ENCODE assay signal across 11 cellular contexts in the genomic region with DNA sequence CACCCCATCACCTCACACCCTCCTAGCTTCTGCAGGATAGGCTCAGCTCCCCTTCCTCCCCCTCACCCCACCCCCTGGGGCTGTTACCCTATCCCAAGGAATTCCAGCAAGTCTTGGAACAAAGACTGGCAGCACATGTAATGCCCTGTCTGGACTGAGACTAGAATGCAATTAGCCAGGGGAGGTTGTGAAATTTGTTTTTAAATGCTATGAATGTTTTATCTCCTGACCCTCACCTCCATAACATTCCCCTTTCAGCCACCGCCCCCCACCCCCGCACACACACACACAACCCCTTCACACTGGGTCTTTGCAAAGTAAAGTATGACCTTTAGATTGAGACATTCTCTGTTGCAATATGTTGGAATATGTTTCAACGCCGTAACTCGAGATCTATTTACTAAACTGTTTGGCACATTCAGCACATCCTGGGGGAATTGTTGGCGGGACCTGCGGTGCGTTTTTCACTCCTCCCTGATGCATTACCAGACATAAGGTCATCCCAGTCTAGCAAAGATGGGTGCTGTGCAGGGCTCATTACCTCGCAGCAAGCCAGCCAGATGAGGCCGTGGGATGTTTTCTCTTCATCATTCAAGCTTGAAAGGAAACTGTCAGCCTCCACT.
DNase-seq lines count a peak whose midpoint lies in the region; ATAC-seq and TF ChIP-seq lines count a peak whose summit lies in the region.
"Had no signal": no experiment of that assay in that cellular context is flagged by ENCODE, and none has a peak within 500 bp of the region (broad histone marks: within the 10 kb centered on the region; RNA-seq: fewer than 3 reads in every experiment).

No MANE protein-coding gene starts in this region.

- H2BK15ac ChIP-seq in H9 (ENCODE audit: low read depth, low read length), result no peak overlapping the region

- no peaks in the 10 kb centered on the region for H3K27me3 Mint-ChIP-seq in H9 (ENCODE audit: low read depth)

- no peak overlapping the region for H2BK120ac ChIP-seq in H9 (ENCODE audit: low read depth, low read length, poor library complexity, severe bottlenecking)

- intact Hi-C loops in sigmoid colon (cut with DNase I), result no loop called here
- intact Hi-C loops in stomach (cut with DNase I; ENCODE audit: low total_unique reads), result no loop called here

- no peak overlapping the region for H2AK5ac ChIP-seq in H9 (ENCODE audit: insufficient read length, low read length)

- H3K4me3 ChIP-seq in adipocyte (ENCODE audit: low read length) (peak overlapping the region; percentile 9), sigmoid colon (no peak overlapping the region), stomach (no peak overlapping the region)
- H3K4me3 ChIP-seq: HAP-1 had no signal

- peaks cover 11 to 22% of the 10 kb centered on the region in 2 experiments for H3K4me1 Mint-ChIP-seq in H9

- WGBS in H9 (ENCODE audit: extremely low coverage, insufficient read length, low lambda C conversion rate), result no CpG with 5 or more reads among the region's 10 CpGs
- WGBS in sigmoid colon, 2 donors, result 78 to 82% methylated on average over 10 of the region's 10 CpGs
- WGBS in stomach, 5 donors, result 27 to 46% (median 32%) methylated on average over 10 of the region's 10 CpGs

- no peak overlapping the region for H3K18ac ChIP-seq in H9 (ENCODE audit: insufficient read length, low read depth, low read length)

- H3K9me3 Mint-ChIP-seq in H9, result no peaks in the 10 kb centered on the region

- H4K5ac ChIP-seq in H9 (ENCODE audit: insufficient read length, low read depth, low read length), result no peak overlapping the region

- H3K9ac ChIP-seq in H9 (ENCODE audit: extremely low read depth, insufficient read length, low read length), result no peak overlapping the region
- H3K9ac ChIP-seq in adipocyte (ENCODE audit: low read length), result peak overlapping the region; percentile 52

- no peaks in the 10 kb centered on the region for H3K79me2 ChIP-seq in H9 (ENCODE audit: insufficient read depth, low read length)

- TF ChIP-seq CTCF in H9 (conservative IDR thresholded peaks at IDR 0.05), result no peak
- TF ChIP-seq CTCF in sigmoid colon (IDR thresholded peaks at IDR 0.05), result no peak
- TF ChIP-seq CTCF in stomach (IDR thresholded peaks at IDR 0.05), result no peak

- no peak overlapping the region for H2AFZ ChIP-seq in H9 (ENCODE audit: low read length)

- H3K4me1 ChIP-seq in H9 (ENCODE audit: insufficient read depth, low read length) (no peaks in the 10 kb centered on the region; the same call in 1 of the 2 replicates), adipocyte (ENCODE audit: control insufficient read depth, insufficient read depth, low read length) (peaks cover 73% of the 10 kb centered on the region), sigmoid colon (no peaks in the 10 kb centered on the region), stomach (peaks cover 0 to 14% (median 0%) of the 10 kb centered on the region in 4 donors)
- H3K4me1 ChIP-seq: HAP-1 had no signal

- H4K91ac ChIP-seq in H9 (ENCODE audit: insufficient read length, low read depth, low read length), result no peak overlapping the region

- DNase-seq in H9 (peak; percentile 38), adipocyte (ENCODE audit: low read depth) (peak; percentile 97), iPS DF 19.7 (ENCODE audit: low read depth, low spot score) (peak; percentile 9), sigmoid colon (peak; percentile 84), stomach (no peak)
- no peak for DNase-seq in stimulated activated CD4-positive, alpha-beta T cell treated with anti-CD3 and anti-CD28 coated beads, Interleukin-4, amount 100 ng/mL, for 4 hours
- DNase-seq in stimulated activated naive CD4-positive, alpha-beta T cell treated with Interleukin-2 at 50 U/mL for 16 hours (lab: John Stamatoyannopoulos, UW), result no peak
- DNase-seq: cerebellar nuclear complex; stimulated activated naive CD4-positive, alpha-beta T cell had no signal

- H2BK20ac ChIP-seq in H9 (ENCODE audit: low read depth, low read length, poor library complexity, severe bottlenecking), result no peak overlapping the region

- no peaks in the 10 kb centered on the region for H3K23me2 ChIP-seq in H9 (ENCODE audit: insufficient read length, low read depth, low read length, poor library complexity, severe bottlenecking)

- H4K8ac ChIP-seq in H9 (replicated peaks; ENCODE audit: insufficient read length, low read depth, low read length), result no peak overlapping the region

- H3K9me3 ChIP-seq in H9 (ENCODE audit: control insufficient read depth, low read depth, low read length), result no peaks in the 10 kb centered on the region
- no peaks in the 10 kb centered on the region for H3K9me3 ChIP-seq in adipocyte (ENCODE audit: control insufficient read depth, low read length)
- H3K9me3 ChIP-seq in sigmoid colon, result no peaks in the 10 kb centered on the region
- no peaks in the 10 kb centered on the region for H3K9me3 ChIP-seq in stomach
- H3K9me3 ChIP-seq: HAP-1 had no signal

- no peak overlapping the region for H3T11ph ChIP-seq in H9 (ENCODE audit: low read length)

- TF ChIP-seq EP300 in sigmoid colon (IDR thresholded peaks at IDR 0.05), result no peak
- TF ChIP-seq EP300 in stomach (IDR thresholded peaks at IDR 0.05), result no peak

- H4K20me1 ChIP-seq in H9 (ENCODE audit: control insufficient read depth, insufficient read depth, insufficient read length), result no peaks in the 10 kb centered on the region

- TF ChIP-seq POLR2A in sigmoid colon (IDR thresholded peaks at IDR 0.05) (no peak), stomach (IDR thresholded peaks at IDR 0.05) (no peak)

- H3K23ac ChIP-seq in H9 (ENCODE audit: insufficient read length, low read depth, low read length), result no peak overlapping the region

- no peak overlapping the region for H3K4me2 ChIP-seq in H9 (ENCODE audit: insufficient read depth, insufficient read length, low read length)

- no peak for ATAC-seq in GM21515 (IDR thresholded peaks at IDR 0.05; ENCODE audit: unreplicated experiment)

- H3K56ac ChIP-seq in H9 (ENCODE audit: insufficient read length, low read depth, low read length), result no peak overlapping the region

- H3K36me3 Mint-ChIP-seq in H9 (ENCODE audit: insufficient read depth in 1 of 3, low read depth in 3 of 3), result no peaks in the 10 kb centered on the region

- H3K36me3 ChIP-seq in adipocyte (ENCODE audit: control insufficient read depth, insufficient read depth, low read length, severe bottlenecking), result no peaks in the 10 kb centered on the region
- H3K36me3 ChIP-seq in sigmoid colon, result no peaks in the 10 kb centered on the region
- no peaks in the 10 kb centered on the region for H3K36me3 ChIP-seq in stomach
- H3K36me3 ChIP-seq: HAP-1 had no signal

- H3K4me3 Mint-ChIP-seq in H9, result no peak overlapping the region

- H3K14ac ChIP-seq in H9 (ENCODE audit: insufficient read depth, low read length), result no peak overlapping the region

- peak overlapping the region in 2 of 3 experiments; percentile 45 to 72; a peak in 4 of 7 replicates for H3K27ac Mint-ChIP-seq in H9

- no peaks in the 10 kb centered on the region for H3K79me1 ChIP-seq in H9 (ENCODE audit: insufficient read depth, low read depth, low read length, poor library complexity, severe bottlenecking)

- H2BK12ac ChIP-seq in H9 (ENCODE audit: insufficient read length, low read depth, low read length), result no peak overlapping the region

- H3K27ac ChIP-seq in H9 (ENCODE audit: insufficient read length, low read depth, low read length) (no peak overlapping the region), sigmoid colon (peak overlapping the region in 2 of 4 donors; percentile 23 to 27), stomach (peak overlapping the region in 2 of 5 donors; percentile 15 to 22)

- H2BK5ac ChIP-seq in H9 (ENCODE audit: insufficient read length, low read length), result no peak overlapping the region

- H3K4ac ChIP-seq in H9 (ENCODE audit: low read depth, low read length), result no peak overlapping the region

- no peaks in the 10 kb centered on the region for H3K27me3 ChIP-seq in H9 (ENCODE audit: insufficient read depth, low read length)
- H3K27me3 ChIP-seq in adipocyte (replicated peaks; ENCODE audit: control insufficient read depth, insufficient read depth, low read length), result no peaks in the 10 kb centered on the region
- no peaks in the 10 kb centered on the region for H3K27me3 ChIP-seq in sigmoid colon
- no peaks in the 10 kb centered on the region for H3K27me3 ChIP-seq in stomach

Comparison
In these comparisons a context has a peak if more than half of its experiments do, and no peak if none do; other contexts are left out.
1. DNase-seq: peak in H9 (single experiment), adipocyte (single experiment), iPS DF 19.7 (single experiment) and sigmoid colon (single experiment); none in stimulated activated CD4-positive, alpha-beta T cell treated with anti-CD3 and anti-CD28 coated beads, Interleukin-4, amount 100 ng/mL, for 4 hours (0 of 2), stimulated activated naive CD4-positive, alpha-beta T cell treated with Interleukin-2 at 50 U/mL for 16 hours (single experiment) and stomach (single experiment).